ENCODE assay signal across 23 cellular contexts in the genomic region with DNA sequence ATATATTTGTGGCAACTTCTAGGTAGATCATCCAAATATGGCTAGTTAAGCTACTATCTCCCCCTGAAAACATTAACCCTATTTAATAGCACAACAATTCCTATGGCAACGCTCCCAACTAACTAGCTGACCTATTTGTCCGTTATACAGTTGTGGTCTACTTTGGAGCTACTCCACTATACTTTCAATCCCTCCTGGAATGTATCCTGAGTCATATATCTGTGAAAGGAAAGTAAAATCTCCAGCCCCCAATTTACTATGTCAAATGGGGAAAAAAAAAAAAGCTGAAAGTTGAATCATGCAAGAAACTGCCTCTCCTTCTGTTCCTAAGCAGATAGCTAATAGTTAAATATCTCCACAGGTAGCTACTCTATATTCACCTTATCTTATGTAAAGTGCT.
DNase-seq lines count a peak whose midpoint lies in the region; ATAC-seq and TF ChIP-seq lines count a peak whose summit lies in the region.
"Had no signal": no experiment of that assay in that cellular context is flagged by ENCODE, and none has a peak within 500 bp of the region (broad histone marks: within the 10 kb centered on the region; RNA-seq: fewer than 3 reads in every experiment).

No MANE protein-coding gene starts in this region.

- ATAC-seq in HG03175 (IDR thresholded peaks at IDR 0.05; ENCODE audit: unreplicated experiment), result no peak
- ATAC-seq in activated naive CD4-positive, alpha-beta T cell treated with anti-CD3 and anti-CD28 coated beads, Interleukin-2, amount 50 U/mL, for 72 hours, result no peak
- ATAC-seq: activated CD8-positive, alpha-beta T cell treated with anti-CD3 and anti-CD28 coated beads, Interleukin-2, amount 10 ng/mL, durations not matched to agents 7 days and 5 days; T-cell had no signal

- H3K27ac ChIP-seq in fibroblast of lung (ENCODE audit: insufficient read depth, low read length) (peak overlapping the region; percentile 29), smooth muscle cell (ENCODE audit: low read depth) (no peak overlapping the region)
- H3K27ac ChIP-seq: C4-2B, colonic mucosa, parathyroid adenoma, thoracic aorta had no signal

- DNase-seq in ELR (ENCODE audit: low read depth) (peak; percentile 94), RPMI7951 (ENCODE audit: low read depth) (peak; percentile 81), fibroblast of lung (ENCODE audit: low read depth in 2 of 2) (peak; percentile 82 to 90), smooth muscle cell (lab: John Stamatoyannopoulos, UW; ENCODE audit: unreplicated experiment) (no peak), activated gamma-delta T cell (lab: John Stamatoyannopoulos, UW) (no peak)
- no peak for DNase-seq in activated naive CD4-positive, alpha-beta T cell treated with anti-CD3 and anti-CD28 coated beads, Interleukin-2, amount 50 U/mL, for 72 hours (ENCODE audit: low spot score in 2 of 2)
- no peak for DNase-seq in activated CD8-positive, alpha-beta memory T cell treated with anti-CD3 and anti-CD28 coated beads, Interleukin-2, amount 50 U/mL, for 48 hours
- DNase-seq: activated CD4-positive, CD25-positive, alpha-beta regulatory T cell; activated CD8-positive, alpha-beta T cell treated with anti-CD3 and anti-CD28 coated beads, Interleukin-2, amount 10 ng/mL, durations not matched to agents 7 days and 5 days; amygdala; colonic mucosa; GOT3; NCI-H1436 treated with DMSO at 0.1 percent for 48 hours; NCI-H345; NK-92 treated with Interleukin-12 subunit alpha and Interleukin-12 subunit beta, amount 100 ng/mL, for 24 hours; small intestine; stimulated activated CD4-positive, alpha-beta T cell treated with anti-CD3 and anti-CD28 coated beads, Interleukin-4, amount 100 ng/mL, for 4 hours; stimulated activated CD8-positive, alpha-beta memory T cell treated with anti-CD3 and anti-CD28 coated beads, Interleukin-4, amount 100 ng/mL, for 48 hours; T-cell had no signal

- H3K9me3 ChIP-seq in fibroblast of lung (ENCODE audit: control insufficient read depth, insufficient read depth, low read depth, low read length) (no peaks in the 10 kb centered on the region), smooth muscle cell (replicated peaks; ENCODE audit: low read depth) (no peaks in the 10 kb centered on the region)
- H3K9me3 ChIP-seq: colonic mucosa, thoracic aorta had no signal

- H3K36me3 ChIP-seq in fibroblast of lung (ENCODE audit: control insufficient read depth, insufficient read depth, low read length) (no peaks in the 10 kb centered on the region), smooth muscle cell (ENCODE audit: low read depth) (no peaks in the 10 kb centered on the region)
- H3K36me3 ChIP-seq: colonic mucosa, thoracic aorta had no signal

- TF ChIP-seq CTCF in fibroblast of lung (conservative IDR thresholded peaks at IDR 0.05 in 1 of 2, IDR thresholded peaks at IDR 0.05 in 1 of 2; ENCODE audit: low read depth in 1 of 2, low read length in 2 of 2), result no peak
- no peak for TF ChIP-seq CTCF in smooth muscle cell (IDR thresholded peaks at IDR 0.05; ENCODE audit: borderline replicate concordance, insufficient read depth, poor library complexity, severe bottlenecking)

- H3K4me2 ChIP-seq in fibroblast of lung (ENCODE audit: extremely low read depth, insufficient read depth, low read length) (peak overlapping the region; percentile 68), smooth muscle cell (peak overlapping the region; percentile 38)

- H3K79me2 ChIP-seq in fibroblast of lung (ENCODE audit: control insufficient read depth, insufficient read depth, low read length) (no peaks in the 10 kb centered on the region), smooth muscle cell (ENCODE audit: low read depth) (no peaks in the 10 kb centered on the region)
- H3K79me2 ChIP-seq: parathyroid adenoma had no signal

- H3K9me3 Mint-ChIP-seq in activated naive CD4-positive, alpha-beta T cell treated with anti-CD3 and anti-CD28 coated beads, Interleukin-2, amount 50 U/mL, for 72 hours, result peaks cover 10 to 11% of the 10 kb centered on the region in 2 donors
- H3K9me3 Mint-ChIP-seq: T-cell had no signal

- H3K36me3 Mint-ChIP-seq in activated naive CD4-positive, alpha-beta T cell treated with anti-CD3 and anti-CD28 coated beads, Interleukin-2, amount 50 U/mL, for 72 hours, result peaks cover 6 to 11% of the 10 kb centered on the region in 2 donors
- H3K36me3 Mint-ChIP-seq: T-cell had no signal

- peaks cover 12% of the 10 kb centered on the region for H3K4me1 ChIP-seq in fibroblast of lung (ENCODE audit: control insufficient read depth, extremely low read depth, insufficient read depth, low read length)
- no peaks in the 10 kb centered on the region for H3K4me1 ChIP-seq in smooth muscle cell (ENCODE audit: low read depth)
- H3K4me1 ChIP-seq: colonic mucosa, parathyroid adenoma had no signal

- H4K20me1 ChIP-seq in fibroblast of lung (ENCODE audit: control insufficient read depth, extremely low read depth, insufficient read depth, low read length), result no peaks in the 10 kb centered on the region
- no peaks in the 10 kb centered on the region for H4K20me1 ChIP-seq in smooth muscle cell (ENCODE audit: low read depth)

- H3K4me3 ChIP-seq in fibroblast of lung (replicated peaks in 1 of 4; ENCODE audit: control extremely low read depth in 1 of 4, insufficient read depth in 1 of 4, low read depth in 3 of 4, low read length in 4 of 4) (no peak overlapping the region), smooth muscle cell (no peak overlapping the region)
- H3K4me3 ChIP-seq: colonic mucosa, thoracic aorta had no signal

- H3K27me3 ChIP-seq in fibroblast of lung (ENCODE audit: control insufficient read depth, insufficient read depth, low read length) (no peaks in the 10 kb centered on the region), smooth muscle cell (ENCODE audit: low read depth) (no peaks in the 10 kb centered on the region)
- H3K27me3 ChIP-seq: colonic mucosa had no signal

- H3K27ac Mint-ChIP-seq in activated naive CD4-positive, alpha-beta T cell treated with anti-CD3 and anti-CD28 coated beads, Interleukin-2, amount 50 U/mL, for 72 hours, result no peak overlapping the region
- H3K27ac Mint-ChIP-seq: activated CD8-positive, alpha-beta T cell treated with anti-CD3 and anti-CD28 coated beads, Interleukin-2, amount 10 ng/mL, durations not matched to agents 7 days and 5 days; T-cell had no signal

- no peaks in the 10 kb centered on the region for H3F3A ChIP-seq in smooth muscle cell (ENCODE audit: low read depth)

- H2AFZ ChIP-seq in fibroblast of lung (ENCODE audit: low read length) (no peak overlapping the region), smooth muscle cell (ENCODE audit: low read depth) (no peak overlapping the region)
- H2AFZ ChIP-seq: parathyroid adenoma had no signal

- 54% methylated on average over 2 of the region's 2 CpGs for WGBS in smooth muscle cell (ENCODE audit: low lambda C conversion rate)

- no peak overlapping the region for H3K9ac ChIP-seq in fibroblast of lung (ENCODE audit: insufficient read depth, low read length)
- no peak overlapping the region for H3K9ac ChIP-seq in smooth muscle cell (ENCODE audit: low read depth)
- H3K9ac ChIP-seq: parathyroid adenoma had no signal

Comparison
In these comparisons a context has a peak if more than half of its experiments do, and no peak if none do; other contexts are left out.
1. DNase-seq: peak in ELR (single experiment), RPMI7951 (single experiment) and fibroblast of lung (2 of 2); none in smooth muscle cell (single experiment), activated gamma-delta T cell (single experiment), activated naive CD4-positive, alpha-beta T cell treated with anti-CD3 and anti-CD28 coated beads, Interleukin-2, amount 50 U/mL, for 72 hours (0 of 2) and activated CD8-positive, alpha-beta memory T cell treated with anti-CD3 and anti-CD28 coated beads, Interleukin-2, amount 50 U/mL, for 48 hours (single experiment).